Comparison of ENCODE assay signal across 8 cellular contexts in the genomic region with DNA sequence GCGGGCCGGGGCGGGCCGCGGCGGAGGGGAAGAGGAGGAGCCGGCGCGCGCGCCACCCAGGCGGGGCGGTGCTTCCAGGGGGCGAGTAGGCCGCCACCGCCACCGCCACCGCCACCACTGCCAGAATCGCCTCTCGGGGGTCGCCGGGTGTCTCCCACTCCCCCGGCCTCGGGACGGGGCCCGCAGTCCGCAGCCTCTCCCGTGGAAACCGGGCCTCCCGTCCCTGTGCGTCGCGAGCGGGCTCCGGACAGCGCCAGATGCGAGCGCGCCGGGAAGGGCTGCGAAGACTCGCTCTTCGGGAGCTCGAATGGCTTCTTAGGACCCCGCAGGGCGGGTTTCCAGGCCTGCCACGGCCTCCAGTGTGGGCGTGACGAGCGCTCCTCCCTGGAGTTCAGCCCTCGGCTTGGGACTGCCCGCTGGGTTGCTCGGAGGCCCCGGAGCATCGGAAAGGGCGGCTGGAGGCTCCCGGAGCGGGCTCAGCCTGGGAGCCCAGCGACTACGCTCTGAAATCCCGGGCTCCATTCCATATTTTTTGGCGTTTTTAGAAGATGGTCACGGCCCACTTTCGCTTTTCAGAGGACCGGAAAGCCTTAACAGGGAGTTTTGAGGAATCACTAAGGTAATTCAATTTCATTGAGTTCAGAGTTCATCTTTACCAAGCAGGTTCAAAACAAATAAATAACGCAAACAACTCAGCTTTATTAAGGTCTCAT. TPM values are rescaled to one million over a fixed set of nuclear protein-coding genes. Genes with fewer than 3 reads are reported as not detected.
DNase-seq lines count a peak whose midpoint lies in the region; ATAC-seq, FAIRE-seq and TF ChIP-seq lines count a peak whose summit lies in the region.

No MANE protein-coding gene starts in this region.

- TF ChIP-seq CTCF in adrenal gland (IDR thresholded peaks at IDR 0.05): no peak
- TF ChIP-seq CTCF in heart left ventricle (IDR thresholded peaks at IDR 0.05): peak in 1 of 12 donors; percentile 15
- no peak for TF ChIP-seq CTCF in type B pancreatic cell (conservative IDR thresholded peaks at IDR 0.05)

- H3K36me3 Mint-ChIP-seq in type B pancreatic cell: peaks cover 14% of the 10 kb centered on the region

- no peaks in the 10 kb centered on the region for H3K9me3 ChIP-seq in adrenal gland (replicated peaks in 1 of 3)
- H3K9me3 ChIP-seq in heart left ventricle: no peaks in the 10 kb centered on the region
- H3K9me3 ChIP-seq in trophoblast cell (ENCODE audit: insufficient read depth, low read depth, low read length): no peaks in the 10 kb centered on the region

- intact Hi-C loops in adrenal gland (cut with DNase I) (loop anchor here in 1 of 2 donors (10.0 kb wide), 1 partner anchor 47 kb away; no protein-coding TSS in a partner anchor), heart left ventricle (cut with DNase I) (loop anchor here in 9 of 10 donors (1.0 to 10.0 kb wide), 5 partner anchors 35 to 1180 kb away; a partner anchor contains a TSS)

- ATAC-seq in HG02763 (IDR thresholded peaks at IDR 0.05; ENCODE audit: unreplicated experiment) (peak; percentile 89), heart left ventricle (peak; percentile 97 to 99 (median 98))

- peak overlapping the region; percentile 65 for H2AK5ac ChIP-seq in trophoblast cell (ENCODE audit: low read length)

- peaks cover 8% of the 10 kb centered on the region for H3K79me2 ChIP-seq in trophoblast cell (ENCODE audit: control insufficient read depth, insufficient read depth, low read length, poor library complexity)

- DNase-seq in GM12891 (ENCODE audit: insufficient read length, low spot score): peak; percentile 75
- DNase-seq in NCI-H1417 (lab: John Stamatoyannopoulos, UW): peak; percentile 97 to 100 (median 100)
- DNase-seq in SW480 (ENCODE audit: low spot score): peak; percentile 92
- peak; percentile 94 to 98 (median 97) for DNase-seq in adrenal gland
- peak; percentile 96 to 98 (median 97) for DNase-seq in heart left ventricle
- DNase-seq in trophoblast cell: peak; percentile 99 to 100
- peak; percentile 94 for DNase-seq in type B pancreatic cell (ENCODE audit: extremely low spot score, unreplicated experiment)

- H2BK5ac ChIP-seq in trophoblast cell (ENCODE audit: low read depth, low read length, poor library complexity): peak overlapping the region; percentile 99

- H3K4me3 ChIP-seq in adrenal gland (peak overlapping the region in 3 of 4 donors; percentile 41 to 74 (median 63)), heart left ventricle (peak overlapping the region; percentile 77 to 98 (median 92)), trophoblast cell (ENCODE audit: low read depth, low read length) (peak overlapping the region; percentile 90)

- peak overlapping the region; percentile 91 for H3K4me3 Mint-ChIP-seq in type B pancreatic cell

- TF ChIP-seq POLR2A in GM12891 (IDR thresholded peaks at IDR 0.05; ENCODE audit: low read depth, low read length): peak; percentile 83
- peak; percentile 91 to 92 for TF ChIP-seq POLR2A in adrenal gland (IDR thresholded peaks at IDR 0.05)
- TF ChIP-seq POLR2A in heart left ventricle (IDR thresholded peaks at IDR 0.05): peak in 1 of 2 donors; percentile 77

- FAIRE-seq in GM12891 (lab: Jason Lieb, UNC): peak; percentile 80

- H3K4me1 ChIP-seq in adrenal gland (replicated peaks in 1 of 2) (peaks cover 0 to 28% of the 10 kb centered on the region in 2 donors), heart left ventricle (peaks cover 0 to 30% (median 16%) of the 10 kb centered on the region in 12 donors), trophoblast cell (ENCODE audit: control insufficient read depth in 1 of 2, insufficient read depth in 2 of 2, low read length in 2 of 2) (no peaks in the 10 kb centered on the region)

- peak overlapping the region; percentile 99 for H2BK120ac ChIP-seq in trophoblast cell (ENCODE audit: insufficient read depth, low read length, poor library complexity)

- peak overlapping the region; percentile 91 for H3K27ac Mint-ChIP-seq in type B pancreatic cell

- H3K14ac ChIP-seq in trophoblast cell (ENCODE audit: low read length): peak overlapping the region; percentile 100

- H3K27me3 Mint-ChIP-seq in type B pancreatic cell: no peaks in the 10 kb centered on the region

- peak overlapping the region; percentile 92 for H2AFZ ChIP-seq in trophoblast cell (ENCODE audit: insufficient read depth, low read length, poor library complexity)

- no peak overlapping the region for H3K23ac ChIP-seq in trophoblast cell (ENCODE audit: low read length)

- H4K8ac ChIP-seq in trophoblast cell (ENCODE audit: low read depth, low read length): peak overlapping the region; percentile 99

- peaks cover 11% of the 10 kb centered on the region for H3K79me1 ChIP-seq in trophoblast cell (ENCODE audit: low read length)

- H2BK12ac ChIP-seq in trophoblast cell (ENCODE audit: low read length): no peak overlapping the region

- H3K36me3 ChIP-seq in adrenal gland (replicated peaks in 1 of 2): peaks cover 0 to 3% of the 10 kb centered on the region in 2 donors
- peaks cover 0 to 6% (median 5%) of the 10 kb centered on the region in 9 donors for H3K36me3 ChIP-seq in heart left ventricle
- peaks cover 0 to 2% of the 10 kb centered on the region in 2 experiments for H3K36me3 ChIP-seq in trophoblast cell (ENCODE audit: control insufficient read depth in 1 of 2, insufficient read depth in 2 of 2, low read length in 2 of 2)

- peak overlapping the region; percentile 96 for H3K9ac ChIP-seq in trophoblast cell (ENCODE audit: low read length)

- peak overlapping the region; percentile 90 for H4K91ac ChIP-seq in trophoblast cell (ENCODE audit: low read depth, low read length)

- H3K27ac ChIP-seq in adrenal gland: peak overlapping the region; percentile 83 to 100 (median 98)
- peak overlapping the region; percentile 88 to 100 (median 98) for H3K27ac ChIP-seq in heart left ventricle
- H3K27ac ChIP-seq in trophoblast cell (ENCODE audit: low read depth, low read length): peak overlapping the region; percentile 99

- H4K12ac ChIP-seq in trophoblast cell (ENCODE audit: low read depth, low read length): peak overlapping the region; percentile 97

- H3K4me2 ChIP-seq in trophoblast cell (ENCODE audit: low read length): peak overlapping the region; percentile 56

- peak overlapping the region; percentile 65 for H3K4ac ChIP-seq in trophoblast cell (ENCODE audit: low read depth, low read length)

- H3K18ac ChIP-seq in trophoblast cell (ENCODE audit: low read length): peak overlapping the region; percentile 100

- H3K4me1 Mint-ChIP-seq in type B pancreatic cell (ENCODE audit: unreplicated experiment): peaks cover 13% of the 10 kb centered on the region

- H3K9me3 Mint-ChIP-seq in type B pancreatic cell: no peaks in the 10 kb centered on the region

- H3K27me3 ChIP-seq in adrenal gland (no peaks in the 10 kb centered on the region), heart left ventricle (no peaks in the 10 kb centered on the region), trophoblast cell (ENCODE audit: insufficient read depth, low read length) (no peaks in the 10 kb centered on the region)

- WGBS in adrenal gland, 4 donors: 0 to 1% (median 0%) methylated on average over 4 to 66 of the region's 66 CpGs
- 0 to 1% (median 0%) methylated on average over 13 to 66 of the region's 66 CpGs for WGBS in heart left ventricle, 4 donors
- no CpG with 5 or more reads among the region's 66 CpGs for WGBS in trophoblast cell (ENCODE audit: extremely low coverage, insufficient coverage, insufficient read length)

TF ChIP-seq in GM12891, 5 proteins besides CTCF, POLR2A, EP300 and RAD21:
- peak; percentile 83; the same call in 1 of the 2 replicates for TF ChIP-seq POLR2AphosphoS5 (IDR thresholded peaks at IDR 0.05; ENCODE audit: low read depth, low read length)
- TF ChIP-seq TAF1 (IDR thresholded peaks at IDR 0.05; ENCODE audit: low read depth, low read length): peak; percentile 71; the same call in 1 of the 2 replicates
- no peak for TF ChIP-seq PAX5 (IDR thresholded peaks at IDR 0.05; ENCODE audit: insufficient read depth, low read length, severe bottlenecking)

RNA-seq across cellular contexts. Expression of a gene that starts 0.4 kb away (rescaled TPM):
- polyA plus RNA-seq in GM12891 (2012; ENCODE audit: low read depth, missing spikeins): 12.4 TPM
- total RNA-seq in adrenal gland (100 to 1,000 TPM in 1 of 8 donors, 10 to 100 TPM in 7; 39.8 to 102 (median 52.5) TPM), heart left ventricle (10 to 100 TPM; 26.3 to 45.6 (median 41.4) TPM), type B pancreatic cell (ENCODE audit: low replicate concordance) (50.2 and 52.7 TPM in 2 replicates)
- polyA plus RNA-seq in adrenal gland (10 to 100 TPM in 2 of 3 donors, 1 to 10 TPM in 1; 8.2 to 36.7 (median 15.1) TPM), heart left ventricle (10 to 100 TPM; 10.7 to 36.5 TPM)
- polyA plus RNA-seq in trophoblast cell (2013): 24.9 and 25.3 TPM in 2 replicates

RNA-seq across cellular contexts. Expression of a gene that starts 47.8 kb away (rescaled TPM):
- polyA plus RNA-seq in GM12891 (2012; ENCODE audit: low read depth, missing spikeins): 25.4 TPM
- total RNA-seq in adrenal gland (1 to 10 TPM in 7 of 8 donors, under 1 TPM in 1; 0.85 to 7.7 (median 4.0) TPM), heart left ventricle (10 to 100 TPM in 4 of 9 donors, 1 to 10 TPM in 5; 4.8 to 24.2 (median 9.1) TPM), type B pancreatic cell (ENCODE audit: low replicate concordance) (16.5 and 21.9 TPM in 2 replicates)
- polyA plus RNA-seq in adrenal gland (1 to 10 TPM; 1.2 to 2.9 (median 1.5) TPM), heart left ventricle (1 to 10 TPM; 2.9 to 4.5 TPM)
- 5.8 and 6.5 TPM in 2 replicates for polyA plus RNA-seq in trophoblast cell (2013)

RNA-seq across cellular contexts. Expression of a gene that starts 54.9 kb away (rescaled TPM):
- 12.3 TPM for polyA plus RNA-seq in GM12891 (2012; ENCODE audit: low read depth, missing spikeins)
- total RNA-seq in adrenal gland (10 to 100 TPM; 15.0 to 58.5 (median 36.1) TPM), heart left ventricle (10 to 100 TPM; 13.5 to 40.0 (median 19.9) TPM), type B pancreatic cell (ENCODE audit: low replicate concordance) (57.2 and 119 TPM in 2 replicates)
- polyA plus RNA-seq in adrenal gland (10 to 100 TPM in 1 of 3 donors, 1 to 10 TPM in 2; 6.6 to 44.4 (median 9.4) TPM), heart left ventricle (10 to 100 TPM in 1 of 2 donors, 1 to 10 TPM in 1; 4.2 to 13.1 TPM)
- polyA plus RNA-seq in trophoblast cell (2013): 61.9 and 62.4 TPM in 2 replicates

Comparison
In these comparisons a context has a peak if more than half of its experiments do, and no peak if none do; other contexts are left out.
1. Peak in every context shown above with its lines: DNase-seq, ATAC-seq, H3K4me3 ChIP-seq and H3K27ac ChIP-seq.